In the genomic region with DNA sequence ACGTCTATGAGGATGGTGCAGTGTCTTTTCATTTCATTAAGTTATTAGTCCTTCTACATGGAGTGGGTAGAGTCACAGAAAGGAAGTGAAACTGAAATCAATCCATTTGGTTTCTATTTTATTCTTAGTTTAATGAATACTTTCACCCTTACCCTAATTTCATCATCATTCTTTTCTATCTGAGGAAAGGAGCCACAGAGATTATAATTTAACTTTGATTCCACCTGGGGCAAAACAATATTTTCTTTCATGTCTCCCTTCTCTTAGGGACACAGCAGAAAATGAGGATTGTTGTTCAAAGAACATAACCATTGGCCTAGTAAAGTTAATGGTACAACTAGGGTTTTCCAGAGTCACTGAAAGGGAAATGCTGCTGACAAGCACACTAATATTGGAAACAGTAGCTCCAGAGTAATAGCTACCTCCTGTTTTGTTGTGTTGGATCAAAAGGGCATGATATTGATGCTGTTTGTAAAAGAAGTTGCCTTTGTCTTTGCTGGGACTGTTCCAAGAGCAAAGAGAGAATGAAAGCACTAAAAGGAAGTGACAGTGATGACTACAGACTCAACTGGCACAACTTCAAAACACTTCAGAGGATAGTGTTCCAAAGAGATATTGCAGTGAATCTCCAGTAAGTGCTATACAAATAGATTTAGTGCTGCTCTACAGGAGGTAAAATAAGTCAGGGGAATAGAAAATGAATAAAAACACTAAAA, we compare ENCODE assay signal across 9 cellular contexts.
DNase-seq lines count a peak whose midpoint lies in the region; ATAC-seq, FAIRE-seq and TF ChIP-seq lines count a peak whose summit lies in the region.
"Had no signal": no experiment of that assay in that cellular context is flagged by ENCODE, and none has a peak within 500 bp of the region (broad histone marks: within the 10 kb centered on the region; RNA-seq: fewer than 3 reads in every experiment).

No MANE protein-coding gene starts in this region.

- peak overlapping the region; percentile 30 for H3K4me2 ChIP-seq in astrocyte (ENCODE audit: low read length)

- in situ Hi-C loops in transverse colon (cut with MboI; ENCODE audit: low pct_ligation_motif_present in 1 of 4, low pct_unique_long_range_greater_than_20kb in 1 of 4, low sequenced_read_pairs in 3 of 4) = no loop called here

- H3K79me2 ChIP-seq in astrocyte (ENCODE audit: insufficient read depth, low read length) = no peaks in the 10 kb centered on the region

- intact Hi-C loops in transverse colon (cut with DNase I; ENCODE audit: low total_unique reads) = no loop called here
- intact Hi-C loops in testis (cut with DNase I; ENCODE audit: low total_unique reads) = no loop called here
- intact Hi-C loops in breast epithelium (cut with DNase I; ENCODE audit: low total_unique reads) = no loop called here

- peaks cover 46% of the 10 kb centered on the region for H3K4me1 Mint-ChIP-seq in astrocyte (ENCODE audit: low read depth, unreplicated experiment)

- H3K9me3 ChIP-seq in astrocyte (ENCODE audit: insufficient read depth, low read depth, low read length) (no peaks in the 10 kb centered on the region), transverse colon (no peaks in the 10 kb centered on the region), testis (no peaks in the 10 kb centered on the region), breast epithelium (no peaks in the 10 kb centered on the region)

- no peaks in the 10 kb centered on the region for H3K27me3 Mint-ChIP-seq in astrocyte (ENCODE audit: low read depth, unreplicated experiment)

- H2AFZ ChIP-seq in astrocyte (ENCODE audit: low read depth, low read length) = no peak overlapping the region

- no peak overlapping the region for H3K9ac ChIP-seq in astrocyte (ENCODE audit: low read length)

- no peaks in the 10 kb centered on the region for H3K27me3 ChIP-seq in astrocyte (ENCODE audit: insufficient read depth, low read length)
- H3K27me3 ChIP-seq in transverse colon = no peaks in the 10 kb centered on the region
- H3K27me3 ChIP-seq in testis = no peaks in the 10 kb centered on the region
- no peaks in the 10 kb centered on the region for H3K27me3 ChIP-seq in breast epithelium

- no peaks in the 10 kb centered on the region for H4K20me1 ChIP-seq in astrocyte (ENCODE audit: insufficient read depth, low read length)

- no peaks in the 10 kb centered on the region for H3K36me3 Mint-ChIP-seq in astrocyte (ENCODE audit: low read depth, unreplicated experiment)

- TF ChIP-seq POLR2A in transverse colon (IDR thresholded peaks at IDR 0.05) = no peak
- no peak for TF ChIP-seq POLR2A in testis (IDR thresholded peaks at IDR 0.05)
- no peak for TF ChIP-seq POLR2A in breast epithelium (IDR thresholded peaks at IDR 0.05)

- H3K4me1 ChIP-seq in astrocyte (ENCODE audit: insufficient read depth, low read length) (peaks cover 25% of the 10 kb centered on the region), transverse colon (peaks cover 0 to 26% (median 6%) of the 10 kb centered on the region in 4 donors), testis (no peaks in the 10 kb centered on the region), breast epithelium (peaks cover 0 to 15% of the 10 kb centered on the region in 2 donors)

- no peaks in the 10 kb centered on the region for H3K9me3 Mint-ChIP-seq in astrocyte (ENCODE audit: unreplicated experiment)

- WGBS in transverse colon (ENCODE audit: low coverage in 1 of 2), 2 donors = 54 to 63% methylated on average over 1 of the region's 1 CpG
- 51 to 57% methylated on average over 1 of the region's 1 CpG for WGBS in testis, 2 donors

- peak overlapping the region; percentile 73 for H3K27ac Mint-ChIP-seq in astrocyte (ENCODE audit: unreplicated experiment)

- ATAC-seq in GM19438 (IDR thresholded peaks at IDR 0.05; ENCODE audit: low read depth, unreplicated experiment) (peak; percentile 71), HG03097 (IDR thresholded peaks at IDR 0.05; ENCODE audit: low FRiP score, unreplicated experiment) (peak; percentile 96)

- DNase-seq in DMS153 (lab: John Stamatoyannopoulos, UW) = peak; percentile 41
- DNase-seq in astrocyte (ENCODE audit: low read depth) = no peak
- no peak for DNase-seq in transverse colon
- DNase-seq in central memory CD4-positive, alpha-beta T cell = no peak
- DNase-seq in testis = no peak
- no peak for DNase-seq in breast epithelium (ENCODE audit: low spot score in 2 of 2)
- DNase-seq: NCI-H524 treated with DMSO at 0.1 percent for 48 hours had no signal

- TF ChIP-seq CTCF in astrocyte (IDR thresholded peaks at IDR 0.05; ENCODE audit: insufficient read depth, low read depth, low read length) (no peak), transverse colon (IDR thresholded peaks at IDR 0.05) (no peak), testis (IDR thresholded peaks at IDR 0.05) (no peak), breast epithelium (IDR thresholded peaks at IDR 0.05) (no peak)

- H3K27ac ChIP-seq in astrocyte (ENCODE audit: low read depth, low read length) (peak overlapping the region; percentile 41), transverse colon (no peak overlapping the region), testis (no peak overlapping the region), breast epithelium (no peak overlapping the region)

- H3K4me3 Mint-ChIP-seq in astrocyte (ENCODE audit: unreplicated experiment) = no peak overlapping the region

- FAIRE-seq in astrocyte (lab: Jason Lieb, UNC) = peak; percentile 23

- no peak for TF ChIP-seq EP300 in transverse colon (IDR thresholded peaks at IDR 0.05; ENCODE audit: low read depth)

- H3K4me3 ChIP-seq in astrocyte (ENCODE audit: insufficient read depth, low read depth, low read length) = no peak overlapping the region
- H3K4me3 ChIP-seq in transverse colon = no peak overlapping the region
- no peak overlapping the region for H3K4me3 ChIP-seq in testis
- H3K4me3 ChIP-seq in breast epithelium = no peak overlapping the region

- no peaks in the 10 kb centered on the region for H3K36me3 ChIP-seq in astrocyte (ENCODE audit: insufficient read depth, low read length)
- no peaks in the 10 kb centered on the region for H3K36me3 ChIP-seq in transverse colon
- no peaks in the 10 kb centered on the region for H3K36me3 ChIP-seq in testis (ENCODE audit: low read depth, missing control alignments)
- no peaks in the 10 kb centered on the region for H3K36me3 ChIP-seq in breast epithelium
